Comparison of ENCODE assay signal across 8 cellular contexts in genomic region chr9:95131023-95131943, GRCh38.
DNase-seq lines count a peak whose midpoint lies in the region; ATAC-seq lines count a peak whose summit lies in the region.

No MANE protein-coding gene starts in this region.

- intact Hi-C loops in activated naive CD4-positive, alpha-beta T cell treated with anti-CD3 and anti-CD28 coated beads for 36 hours (cut with micrococcal nuclease): loop anchor here (1.0 to 5.0 kb wide), 2 partner anchors 136 to 450 kb away; no protein-coding TSS in a partner anchor
- intact Hi-C loops in head of caudate nucleus (cut with DNase I): no loop called here

- H3K23ac ChIP-seq in trophoblast cell (ENCODE audit: low read length): no peak overlapping the region

- H4K8ac ChIP-seq in trophoblast cell (ENCODE audit: low read depth, low read length): no peak overlapping the region

- H3K4me1 ChIP-seq in trophoblast cell (ENCODE audit: control insufficient read depth in 1 of 2, insufficient read depth in 2 of 2, low read length in 2 of 2): peaks cover 0 to 6% of the 10 kb centered on the region in 2 experiments

- no peak overlapping the region for H2AFZ ChIP-seq in trophoblast cell (ENCODE audit: insufficient read depth, low read length, poor library complexity)

- no peak overlapping the region for H2AK5ac ChIP-seq in trophoblast cell (ENCODE audit: low read length)

- peaks cover 2% of the 10 kb centered on the region for H3K4me1 Mint-ChIP-seq in activated naive CD4-positive, alpha-beta T cell treated with anti-CD3 and anti-CD28 coated beads for 36 hours (ENCODE audit: low read depth)

- no peak overlapping the region for H3K9ac ChIP-seq in trophoblast cell (ENCODE audit: low read length)

- no peaks in the 10 kb centered on the region for H3K27me3 ChIP-seq in trophoblast cell (ENCODE audit: insufficient read depth, low read length)

- no peaks in the 10 kb centered on the region for H3K79me2 ChIP-seq in trophoblast cell (ENCODE audit: control insufficient read depth, insufficient read depth, low read length, poor library complexity)

- H3K14ac ChIP-seq in trophoblast cell (ENCODE audit: low read length): no peak overlapping the region

- H3K4me2 ChIP-seq in trophoblast cell (ENCODE audit: low read length): no peak overlapping the region

- peak overlapping the region; percentile 21 for H4K91ac ChIP-seq in trophoblast cell (ENCODE audit: low read depth, low read length)

- H3K36me3 ChIP-seq in trophoblast cell (ENCODE audit: control insufficient read depth in 1 of 2, insufficient read depth in 2 of 2, low read length in 2 of 2): no peaks in the 10 kb centered on the region

- no peaks in the 10 kb centered on the region for H3K9me3 Mint-ChIP-seq in activated naive CD4-positive, alpha-beta T cell treated with anti-CD3 and anti-CD28 coated beads for 36 hours

- no peak overlapping the region for H3K4me3 Mint-ChIP-seq in activated naive CD4-positive, alpha-beta T cell treated with anti-CD3 and anti-CD28 coated beads for 36 hours

- peaks cover 4% of the 10 kb centered on the region for H3K36me3 Mint-ChIP-seq in activated naive CD4-positive, alpha-beta T cell treated with anti-CD3 and anti-CD28 coated beads for 36 hours (ENCODE audit: low read depth)

- DNase-seq in DMS153 treated with DMSO at 0.1 percent for 48 hours (lab: John Stamatoyannopoulos, UW; ENCODE audit: unreplicated experiment) (peak; percentile 55), KG1 (lab: John Stamatoyannopoulos, UW) (peak; percentile 23), SHP77 (lab: John Stamatoyannopoulos, UW) (peak; percentile 63 to 65), head of caudate nucleus (peak; percentile 58 to 94 (median 84)), trophoblast cell (peak; percentile 21 to 75)
- DNase-seq in activated naive CD4-positive, alpha-beta T cell treated with anti-CD3 and anti-CD28 coated beads for 36 hours: peak; percentile 60

- H3K27ac Mint-ChIP-seq in activated naive CD4-positive, alpha-beta T cell treated with anti-CD3 and anti-CD28 coated beads for 36 hours: no peak overlapping the region

- no peaks in the 10 kb centered on the region for H3K9me3 ChIP-seq in trophoblast cell (ENCODE audit: insufficient read depth, low read depth, low read length)

- H2BK12ac ChIP-seq in trophoblast cell (ENCODE audit: low read length): no peak overlapping the region

- H3K18ac ChIP-seq in trophoblast cell (ENCODE audit: low read length): peak overlapping the region; percentile 33

- no peaks in the 10 kb centered on the region for H3K27me3 Mint-ChIP-seq in activated naive CD4-positive, alpha-beta T cell treated with anti-CD3 and anti-CD28 coated beads for 36 hours (ENCODE audit: low read depth)

- H2BK5ac ChIP-seq in trophoblast cell (ENCODE audit: low read depth, low read length, poor library complexity): no peak overlapping the region

- no peak overlapping the region for H2BK120ac ChIP-seq in trophoblast cell (ENCODE audit: insufficient read depth, low read length, poor library complexity)

- H3K4me3 ChIP-seq in trophoblast cell (ENCODE audit: low read depth, low read length): no peak overlapping the region

- H3K4ac ChIP-seq in trophoblast cell (ENCODE audit: low read depth, low read length): no peak overlapping the region

- no CpG with 5 or more reads among the region's 7 CpGs for WGBS in trophoblast cell (ENCODE audit: extremely low coverage, insufficient coverage, insufficient read length)

- H3K27ac ChIP-seq in trophoblast cell (ENCODE audit: low read depth, low read length): no peak overlapping the region

- no peaks in the 10 kb centered on the region for H3K79me1 ChIP-seq in trophoblast cell (ENCODE audit: low read length)

- ATAC-seq in GM18498 (IDR thresholded peaks at IDR 0.05; ENCODE audit: unreplicated experiment) (no peak), HG03565 (IDR thresholded peaks at IDR 0.05; ENCODE audit: unreplicated experiment) (no peak)

- CTCF ChIA-PET in activated naive CD4-positive, alpha-beta T cell treated with anti-CD3 and anti-CD28 coated beads for 36 hours (lab: Charles Lee): interaction anchor here (0.6 to 8.3 kb wide), 30 partner anchors 9 to 782 kb away, joined by 3 to 122 read pairs (median 3); no protein-coding TSS in a partner anchor

- H4K12ac ChIP-seq in trophoblast cell (ENCODE audit: low read depth, low read length): no peak overlapping the region

Comparison
In these comparisons a context has a peak if more than half of its experiments do, and no peak if none do; other contexts are left out.
1. DNase-seq: peak in every context shown above with its lines; median percentile 84 in head of caudate nucleus; 64 in SHP77; 60 in activated naive CD4-positive, alpha-beta T cell treated with anti-CD3 and anti-CD28 coated beads for 36 hours; 55 in DMS153 treated with DMSO at 0.1 percent for 48 hours; 48 in trophoblast cell; 23 in KG1.